ENCODE assay signal across 9 cellular contexts in the genomic region with DNA sequence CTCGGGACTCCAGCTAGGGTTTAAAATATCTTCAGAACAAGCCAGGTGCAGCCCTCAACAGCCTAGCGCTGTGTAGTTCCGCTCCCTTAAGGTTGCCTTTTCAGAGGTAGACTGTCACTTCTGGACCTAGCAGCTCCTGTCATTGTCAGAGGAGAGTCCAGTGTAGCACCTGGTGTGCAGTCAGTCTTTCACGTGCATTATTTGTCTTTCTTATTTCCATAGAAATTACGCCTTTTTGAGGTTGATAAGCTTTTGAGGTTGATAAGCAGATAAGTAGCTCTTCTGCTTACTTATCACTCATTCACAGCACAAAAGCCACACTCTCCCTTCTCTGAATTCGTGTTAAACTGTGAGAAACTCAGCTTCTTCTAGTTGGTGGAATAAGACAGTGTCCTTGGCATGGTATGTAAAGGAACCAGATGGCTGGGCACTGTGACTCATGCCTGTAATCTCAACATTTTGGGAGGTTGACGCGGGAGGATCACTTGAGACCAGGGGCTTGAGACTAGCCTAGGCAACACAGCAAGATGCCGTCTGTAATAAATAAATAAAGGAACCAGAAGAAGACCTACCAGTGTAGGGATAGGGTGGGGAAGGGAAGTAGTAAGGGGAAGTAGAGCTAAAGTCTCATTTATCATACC. TPM values are rescaled to one million over a fixed set of nuclear protein-coding genes. Genes with fewer than 3 reads are reported as not detected.
A peak's percentile ranks its signal among the peaks of the same experiment; 100 is the strongest.
DNase-seq lines count a peak whose midpoint lies in the region; ATAC-seq and TF ChIP-seq lines count a peak whose summit lies in the region.
"Had no signal": no experiment of that assay in that cellular context is flagged by ENCODE, and none has a peak within 500 bp of the region (broad histone marks: within the 10 kb centered on the region; RNA-seq: fewer than 3 reads in every experiment).

No MANE protein-coding gene starts in this region.

- intact Hi-C loops in right cardiac atrium (cut with DNase I) (no loop called here), Right ventricle myocardium inferior (cut with DNase I) (no loop called here), upper lobe of right lung (cut with DNase I) (no loop called here)

- H3K9ac ChIP-seq in MM.1S (ENCODE audit: low read length), result no peak overlapping the region

- no peak overlapping the region for H3K4me3 ChIP-seq in right cardiac atrium (ENCODE audit: low read length)
- no peak overlapping the region for H3K4me3 ChIP-seq in upper lobe of right lung
- no peak overlapping the region for H3K4me3 ChIP-seq in MM.1S (ENCODE audit: low read length)
- H3K4me3 ChIP-seq: prostate gland had no signal

- H3K9me3 ChIP-seq in right cardiac atrium (ENCODE audit: control insufficient read depth, low read length) (no peaks in the 10 kb centered on the region), upper lobe of right lung (no peaks in the 10 kb centered on the region), MM.1S (replicated peaks; ENCODE audit: insufficient read depth, low read length) (no peaks in the 10 kb centered on the region)
- H3K9me3 ChIP-seq: prostate gland had no signal

- DNase-seq in right cardiac atrium (no peak), Right ventricle myocardium inferior (ENCODE audit: missing footprints) (no peak), OCI-M1 (lab: John Stamatoyannopoulos, UW) (peak; percentile 97), erythroblast (lab: John Stamatoyannopoulos, UW) (peak; percentile 85 to 96), upper lobe of right lung (no peak), MM.1S (no peak), SK-N-DZ (ENCODE audit: low spot score) (no peak)

- no peaks in the 10 kb centered on the region for H3K9me2 ChIP-seq in MM.1S (replicated peaks; ENCODE audit: insufficient read depth, low read length)

- H3K27me3 ChIP-seq in right cardiac atrium (ENCODE audit: control insufficient read depth, insufficient read depth), result no peaks in the 10 kb centered on the region
- H3K27me3 ChIP-seq in upper lobe of right lung, result no peaks in the 10 kb centered on the region
- no peaks in the 10 kb centered on the region for H3K27me3 ChIP-seq in MM.1S (replicated peaks; ENCODE audit: insufficient read depth, low read length)

- H3K4me1 ChIP-seq in right cardiac atrium (ENCODE audit: control insufficient read depth, insufficient read depth, low read length), result peaks cover 11% of the 10 kb centered on the region
- peaks cover 26% of the 10 kb centered on the region for H3K4me1 ChIP-seq in upper lobe of right lung
- no peaks in the 10 kb centered on the region for H3K4me1 ChIP-seq in MM.1S (ENCODE audit: low read length)

- H2AFZ ChIP-seq in MM.1S (ENCODE audit: low read length), result no peak overlapping the region

- TF ChIP-seq CTCF in upper lobe of right lung (IDR thresholded peaks at IDR 0.05) (no peak), MM.1S (IDR thresholded peaks at IDR 0.05; ENCODE audit: low read length) (no peak)

- H4K20me1 ChIP-seq in MM.1S (ENCODE audit: insufficient read depth, low read length), result no peaks in the 10 kb centered on the region

- H3F3A ChIP-seq in MM.1S (ENCODE audit: insufficient read depth, low read length), result no peaks in the 10 kb centered on the region

- no peak overlapping the region for H3K4me2 ChIP-seq in MM.1S (ENCODE audit: low read depth, low read length)

- 69% methylated on average over 9 of the region's 9 CpGs for WGBS in right cardiac atrium

- peak; percentile 66 for TF ChIP-seq POLR2A in erythroblast (IDR thresholded peaks at IDR 0.05; ENCODE audit: low read length)

- H3K79me2 ChIP-seq in MM.1S (ENCODE audit: low read length), result peaks cover 70% of the 10 kb centered on the region

- H3K27ac ChIP-seq in right cardiac atrium (ENCODE audit: low read length), result peak overlapping the region; percentile 13
- H3K27ac ChIP-seq in upper lobe of right lung, result peak overlapping the region; percentile 44
- H3K27ac ChIP-seq in MM.1S (ENCODE audit: low read length), result no peak overlapping the region

- H3K36me3 ChIP-seq in upper lobe of right lung (peaks cover 13% of the 10 kb centered on the region), MM.1S (replicated peaks; ENCODE audit: insufficient read depth, low read length) (no peaks in the 10 kb centered on the region)
- H3K36me3 ChIP-seq: prostate gland had no signal

- ATAC-seq in right cardiac atrium (no peak), Right ventricle myocardium inferior (no peak), upper lobe of right lung (peak; percentile 46), HG03460 (IDR thresholded peaks at IDR 0.05; ENCODE audit: unreplicated experiment) (no peak)

RNA-seq across cellular contexts. Expression of a gene that starts 10.2 kb away (rescaled TPM):
- 10 to 100 TPM; 28.1 to 38.3 (median 31.4) TPM for total RNA-seq in right cardiac atrium
- 15.0 TPM for polyA plus RNA-seq in right cardiac atrium
- total RNA-seq in Right ventricle myocardium inferior, result 28.8 TPM
- 34.9 TPM for total RNA-seq in upper lobe of right lung
- polyA plus RNA-seq in SK-N-DZ (2014; cell fraction: cytosol; rRNA removed), result 17.2 and 21.1 TPM in 2 replicates
- polyA plus RNA-seq in SK-N-DZ (2014; cell fraction: nucleus; rRNA removed), result 13.8 and 15.2 TPM in 2 replicates

RNA-seq across cellular contexts. Expression of a gene that starts 54.0 kb away (rescaled TPM):
- total RNA-seq in right cardiac atrium (under 1 TPM in 1 of 4 donors, not detected in 3; 0.09 TPM), Right ventricle myocardium inferior (not detected), upper lobe of right lung (0.14 TPM)
- not detected for polyA plus RNA-seq in right cardiac atrium
- polyA plus RNA-seq in SK-N-DZ (2014; cell fraction: cytosol; rRNA removed), result not detected in 2 replicates
- polyA plus RNA-seq in SK-N-DZ (2014; cell fraction: nucleus; rRNA removed), result not detected in 2 replicates
- total RNA-seq: prostate gland had no signal

Comparison
In these comparisons a context has a peak if more than half of its experiments do, and no peak if none do; other contexts are left out.
1. DNase-seq: peak in OCI-M1 (single experiment) and erythroblast (2 of 2); none in right cardiac atrium (0 of 3), Right ventricle myocardium inferior (single experiment), upper lobe of right lung (single experiment), MM.1S (single experiment) and SK-N-DZ (single experiment).